Comparison of ENCODE assay signal across 8 cellular contexts in the genomic region with DNA sequence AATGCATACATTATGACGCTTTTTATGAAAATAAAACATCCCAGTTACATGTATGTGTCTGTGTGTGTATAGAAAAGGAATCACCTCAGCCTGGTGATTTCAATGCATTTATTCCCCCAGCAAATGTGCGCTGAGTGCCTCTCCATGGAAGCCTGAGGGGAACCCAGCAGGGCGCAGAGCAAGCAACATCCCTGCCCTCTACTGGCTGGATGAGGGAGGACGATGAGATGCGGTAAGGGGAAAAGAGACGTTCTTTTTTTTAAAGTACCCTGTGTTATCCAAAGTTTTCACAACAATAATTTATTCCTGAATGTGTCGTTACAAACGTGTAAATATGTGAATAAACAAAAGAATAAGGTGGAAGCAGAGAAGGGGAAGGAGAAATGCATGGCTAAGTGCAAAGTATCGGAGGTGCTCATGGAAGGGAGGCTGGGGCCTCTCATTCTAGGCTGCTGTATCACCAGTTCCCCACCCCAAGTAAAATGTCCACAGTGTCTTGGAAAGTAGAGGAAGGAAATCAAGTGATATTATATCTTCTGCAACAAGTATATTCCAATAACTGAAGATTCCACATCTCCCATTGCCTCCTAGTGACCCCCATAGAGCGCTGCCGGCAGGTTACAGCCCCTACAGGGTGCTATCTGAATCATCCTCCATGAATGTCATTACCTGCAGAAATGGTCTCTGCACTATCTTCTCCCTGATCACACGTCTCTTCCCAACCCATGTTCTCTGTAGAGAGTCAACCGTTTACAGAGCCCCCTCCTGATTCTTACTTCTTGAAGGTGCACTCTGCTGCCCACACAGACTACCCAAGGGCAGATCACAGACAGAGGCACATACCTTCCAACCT. TPM values are rescaled to one million over a fixed set of nuclear protein-coding genes. Genes with fewer than 3 reads are reported as not detected.
DNase-seq lines count a peak whose midpoint lies in the region; ATAC-seq and TF ChIP-seq lines count a peak whose summit lies in the region.

No MANE protein-coding gene starts in this region.

- H4K8ac ChIP-seq in IMR-90 (ENCODE audit: low read depth in 2 of 2, low read length in 2 of 2), result peak overlapping the region in 1 of 2 experiments; percentile 17; a peak in 2 of 4 replicates

- no peak overlapping the region for H3K27ac ChIP-seq in CD4-positive, alpha-beta T cell (ENCODE audit: low read depth, low read length)
- H3K27ac ChIP-seq in IMR-90 (ENCODE audit: insufficient read depth, low read length), result no peak overlapping the region
- no peak overlapping the region for H3K27ac ChIP-seq in hepatocyte
- peak overlapping the region in 1 of 4 donors; percentile 18 for H3K27ac ChIP-seq in tibial nerve

- in situ Hi-C loops in IMR-90 (cut with MboI; ENCODE audit: low sequenced_read_pairs), result no loop called here

- H4K20me1 ChIP-seq in IMR-90 (ENCODE audit: insufficient read depth, low read length) (no peaks in the 10 kb centered on the region), hepatocyte (ENCODE audit: insufficient read depth, poor library complexity, severe bottlenecking) (no peaks in the 10 kb centered on the region)

- no peak for TF ChIP-seq POLR2A in IMR-90 (IDR thresholded peaks at IDR 0.05; ENCODE audit: low read depth, low read length)
- TF ChIP-seq POLR2A in tibial nerve (IDR thresholded peaks at IDR 0.05), result no peak

- H2BK5ac ChIP-seq in IMR-90 (ENCODE audit: low read depth, low read length, poor library complexity, severe bottlenecking), result no peak overlapping the region

- no peak overlapping the region for H3K4me3 Mint-ChIP-seq in CD4-positive, alpha-beta T cell
- no peak overlapping the region for H3K4me3 Mint-ChIP-seq in activated CD8-positive, alpha-beta T cell treated with anti-CD3 and anti-CD28 coated beads for 36 hours

- no peak overlapping the region for H3K4me2 ChIP-seq in IMR-90 (ENCODE audit: low read depth, low read length)
- no peak overlapping the region for H3K4me2 ChIP-seq in hepatocyte

- no TSS peak for BruUV-seq in IMR-90 (replicated peaks; lab: Mats Ljungman, UMichigan)

- H3K36me3 ChIP-seq in IMR-90 (ENCODE audit: control insufficient read depth, insufficient read depth, low read length) (no peaks in the 10 kb centered on the region), hepatocyte (replicated peaks; ENCODE audit: insufficient read depth, low read depth) (no peaks in the 10 kb centered on the region), tibial nerve (no peaks in the 10 kb centered on the region)

- H3K27ac Mint-ChIP-seq in CD4-positive, alpha-beta T cell, result no peak overlapping the region
- H3K27ac Mint-ChIP-seq in activated CD8-positive, alpha-beta T cell treated with anti-CD3 and anti-CD28 coated beads for 36 hours, result no peak overlapping the region

- H4K91ac ChIP-seq in IMR-90 (ENCODE audit: insufficient read depth, low read depth, low read length), result no peak overlapping the region

- H2BK20ac ChIP-seq in IMR-90 (ENCODE audit: low read depth, low read length), result no peak overlapping the region; the same call in 1 of the 2 replicates

- H3K4me3 ChIP-seq in IMR-90 (ENCODE audit: insufficient read depth, low read depth, low read length), result no peak overlapping the region
- H3K4me3 ChIP-seq in hepatocyte, result no peak overlapping the region
- H3K4me3 ChIP-seq in tibial nerve, result no peak overlapping the region

- no peaks in the 10 kb centered on the region for H3K9me3 Mint-ChIP-seq in CD4-positive, alpha-beta T cell
- no peaks in the 10 kb centered on the region for H3K9me3 Mint-ChIP-seq in activated CD8-positive, alpha-beta T cell treated with anti-CD3 and anti-CD28 coated beads for 36 hours

- 80% methylated on average over 3 of the region's 13 CpGs; no CpG with 5 or more reads in 1 of the 2 experiments for WGBS in IMR-90 (ENCODE audit: extremely low coverage in 2 of 2, insufficient read length in 1 of 2), 2 experiments
- WGBS in hepatocyte (ENCODE audit: low lambda C conversion rate, missing lambda C conversion rate), result 38% methylated on average over 13 of the region's 13 CpGs
- WGBS in tibial nerve, 2 donors, result 47 to 49% methylated on average over 13 of the region's 13 CpGs

- H4K5ac ChIP-seq in IMR-90 (ENCODE audit: low read depth, low read length), result no peak overlapping the region

- POLR2A ChIA-PET in CD4-positive, alpha-beta T cell (lab: Charles Lee), result no interaction called here
- POLR2A ChIA-PET in IMR-90 (lab: Charles Lee; ENCODE audit: unreplicated experiment), result no interaction called here
- POLR2A ChIA-PET in activated CD8-positive, alpha-beta T cell treated with anti-CD3 and anti-CD28 coated beads for 36 hours (lab: Charles Lee), result no interaction called here

- H2AFZ ChIP-seq in IMR-90 (replicated peaks; ENCODE audit: low read length, poor library complexity), result peak overlapping the region; percentile 35
- H2AFZ ChIP-seq in hepatocyte, result no peak overlapping the region

- H3K4me1 ChIP-seq in IMR-90 (ENCODE audit: control insufficient read depth, insufficient read depth, low read length) (peaks cover 10% of the 10 kb centered on the region), hepatocyte (ENCODE audit: insufficient read depth) (peaks cover 16% of the 10 kb centered on the region), tibial nerve (peaks cover 0 to 16% (median 0%) of the 10 kb centered on the region in 4 donors)

- peaks cover 4% of the 10 kb centered on the region; the same call in 1 of the 2 replicates for H3K9me1 ChIP-seq in IMR-90 (ENCODE audit: insufficient read depth, low read length)

- no peaks in the 10 kb centered on the region for H3K9me2 ChIP-seq in hepatocyte (replicated peaks; ENCODE audit: insufficient read depth)

- CTCF ChIA-PET in CD4-positive, alpha-beta T cell (lab: Charles Lee), result no interaction called here
- CTCF ChIA-PET in IMR-90 (lab: Yijun Ruan, JAX), result no interaction called here
- CTCF ChIA-PET in activated CD8-positive, alpha-beta T cell treated with anti-CD3 and anti-CD28 coated beads for 36 hours (lab: Charles Lee), result no interaction called here

- no peaks in the 10 kb centered on the region for H3K79me2 ChIP-seq in hepatocyte

- no peak for ATAC-seq in CD4-positive, alpha-beta T cell (ENCODE audit: poor library complexity)
- ATAC-seq in GM18909 (IDR thresholded peaks at IDR 0.05; ENCODE audit: poor library complexity, unreplicated experiment), result peak; percentile 88
- peak; percentile 80 for ATAC-seq in IMR-90 (ENCODE audit: low read depth)
- ATAC-seq in activated CD8-positive, alpha-beta T cell treated with anti-CD3 and anti-CD28 coated beads for 36 hours, result peak; percentile 69

- H3K9me3 ChIP-seq in CD4-positive, alpha-beta T cell (ENCODE audit: control insufficient read depth, low read length), result no peaks in the 10 kb centered on the region
- no peaks in the 10 kb centered on the region for H3K9me3 ChIP-seq in IMR-90 (ENCODE audit: control insufficient read depth, insufficient read depth, low read length)
- H3K9me3 ChIP-seq in hepatocyte (ENCODE audit: low read depth), result no peaks in the 10 kb centered on the region
- peaks cover 0 to 3% (median 0%) of the 10 kb centered on the region in 4 donors for H3K9me3 ChIP-seq in tibial nerve

- H2BK15ac ChIP-seq in IMR-90 (ENCODE audit: low read depth, low read length), result no peak overlapping the region

- H2BK120ac ChIP-seq in IMR-90 (ENCODE audit: low read depth, low read length), result 0 out of 2 replicates have a peak overlapping the region, but pooled peaks have one; percentile 37

- H3K56ac ChIP-seq in IMR-90 (ENCODE audit: extremely low read depth, insufficient read depth, low read length), result no peak overlapping the region

- H3K36me3 Mint-ChIP-seq in CD4-positive, alpha-beta T cell (ENCODE audit: low read depth), result no peaks in the 10 kb centered on the region
- no peaks in the 10 kb centered on the region for H3K36me3 Mint-ChIP-seq in activated CD8-positive, alpha-beta T cell treated with anti-CD3 and anti-CD28 coated beads for 36 hours (ENCODE audit: low read depth)

- DNase-seq in CD4-positive, alpha-beta T cell, result no peak
- DNase-seq in IMR-90, result peak; percentile 41
- DNase-seq in activated CD8-positive, alpha-beta T cell treated with anti-CD3 and anti-CD28 coated beads for 36 hours, result peak; percentile 34
- peak; percentile 58 for DNase-seq in hepatocyte (ENCODE audit: low spot score)
- no peak for DNase-seq in tibial nerve (ENCODE audit: low spot score in 2 of 2)
- no peak for DNase-seq in NCI-H1048 (lab: John Stamatoyannopoulos, UW)
- DNase-seq in foreskin melanocyte, result no peak

- no peak overlapping the region for H3K4ac ChIP-seq in IMR-90 (ENCODE audit: low read depth, low read length)

- no peak overlapping the region for H2AK9ac ChIP-seq in IMR-90 (replicated peaks; ENCODE audit: low read depth, low read length, poor library complexity)

- H3K4me1 Mint-ChIP-seq in CD4-positive, alpha-beta T cell (ENCODE audit: low read depth), result no peaks in the 10 kb centered on the region
- no peaks in the 10 kb centered on the region for H3K4me1 Mint-ChIP-seq in activated CD8-positive, alpha-beta T cell treated with anti-CD3 and anti-CD28 coated beads for 36 hours (ENCODE audit: low read depth)

- peak; percentile 42 for TF ChIP-seq CTCF in CD4-positive, alpha-beta T cell (IDR thresholded peaks at IDR 0.05)
- TF ChIP-seq CTCF in IMR-90 (conservative IDR thresholded peaks at IDR 0.05; ENCODE audit: low read depth, low read length) (peak; percentile 65), hepatocyte (IDR thresholded peaks at IDR 0.05; ENCODE audit: poor library complexity) (peak; percentile 57), tibial nerve (IDR thresholded peaks at IDR 0.05) (peak; percentile 48 to 67 (median 61))
- peak; percentile 80 for TF ChIP-seq CTCF in activated CD8-positive, alpha-beta T cell treated with anti-CD3 and anti-CD28 coated beads for 36 hours (IDR thresholded peaks at IDR 0.05)

- dilution Hi-C loops in IMR-90 (cut with HindIII; ENCODE audit: low sequenced_read_pairs, unreplicated experiment), result no loop called here

- H3K27me3 ChIP-seq in CD4-positive, alpha-beta T cell (ENCODE audit: control insufficient read depth, insufficient read depth, low read length), result no peaks in the 10 kb centered on the region
- H3K27me3 ChIP-seq in IMR-90 (ENCODE audit: control insufficient read depth, insufficient read depth, low read length) (no peaks in the 10 kb centered on the region), hepatocyte (no peaks in the 10 kb centered on the region), tibial nerve (no peaks in the 10 kb centered on the region)

- intact Hi-C loops in CD4-positive, alpha-beta T cell (cut with DNase I, micrococcal nuclease), result no loop called here
- intact Hi-C loops in IMR-90 (cut with micrococcal nuclease), result loop anchor here (5.0 kb wide), 2 partner anchors 301 to 634 kb away; a partner anchor contains a TSS
- intact Hi-C loops in activated CD8-positive, alpha-beta T cell treated with anti-CD3 and anti-CD28 coated beads for 36 hours (cut with micrococcal nuclease), result no loop called here

- H3K14ac ChIP-seq in IMR-90 (replicated peaks; ENCODE audit: low read depth, low read length), result no peak overlapping the region

- peak overlapping the region; percentile 31; the same call in 1 of the 2 replicates for H2AK5ac ChIP-seq in IMR-90 (ENCODE audit: low read depth, low read length)

- H3K27me3 Mint-ChIP-seq in CD4-positive, alpha-beta T cell, result peaks cover 39% of the 10 kb centered on the region
- H3K27me3 Mint-ChIP-seq in activated CD8-positive, alpha-beta T cell treated with anti-CD3 and anti-CD28 coated beads for 36 hours, result peaks cover 8% of the 10 kb centered on the region

- TF ChIP-seq RAD21 in IMR-90 (IDR thresholded peaks at IDR 0.05; ENCODE audit: low read length), result peak; percentile 51

- no peaks in the 10 kb centered on the region for H3K79me1 ChIP-seq in IMR-90 (ENCODE audit: low read depth in 1 of 2, low read length in 2 of 2)

- no peak overlapping the region for H3K9ac ChIP-seq in IMR-90 (ENCODE audit: low read depth, low read length)

- no peak for TF ChIP-seq EP300 in tibial nerve (IDR thresholded peaks at IDR 0.05)

- H3K23ac ChIP-seq in IMR-90 (ENCODE audit: low read depth, low read length), result no peak overlapping the region

- no peak overlapping the region for H3K18ac ChIP-seq in IMR-90 (ENCODE audit: low read depth, low read length)

RNA-seq across cellular contexts. Expression of a gene that starts 13.0 kb away (rescaled TPM):
- total RNA-seq in CD4-positive, alpha-beta T cell, result not detected
- total RNA-seq in IMR-90 (2012; rRNA removed) (33.3 and 34.2 TPM in 2 replicates), hepatocyte (7.0 and 7.3 TPM in 2 replicates), tibial nerve (10 to 100 TPM; 50.3 to 75.3 (median 52.3) TPM)
- polyA plus RNA-seq in IMR-90 (2012; rRNA removed) (69.9 and 71.1 TPM in 2 replicates), hepatocyte (7.8 and 8.1 TPM in 2 replicates)
- polyA plus RNA-seq in IMR-90 (2012; cell fraction: cytosol; rRNA removed), result 33.1 and 46.6 TPM in 2 replicates
- polyA plus RNA-seq in IMR-90 (2012; cell fraction: nucleus; rRNA removed; ENCODE audit: low replicate concordance), result 125 and 174 TPM in 2 replicates
- total RNA-seq in activated CD8-positive, alpha-beta T cell treated with anti-CD3 and anti-CD28 coated beads for 36 hours, result not detected

Comparison
In these comparisons a context has a peak if more than half of its experiments do, and no peak if none do; other contexts are left out.
1. DNase-seq: peak in IMR-90 (single experiment), activated CD8-positive, alpha-beta T cell treated with anti-CD3 and anti-CD28 coated beads for 36 hours (single experiment) and hepatocyte (single experiment); none in CD4-positive, alpha-beta T cell (0 of 10), tibial nerve (0 of 2), NCI-H1048 (single experiment) and foreskin melanocyte (single experiment).
2. Peak in every context shown above with its lines, with median percentiles within 50 percentile points of each other: CTCF ChIP-seq.